ENCODE assay signal across 9 cellular contexts in the genomic region with DNA sequence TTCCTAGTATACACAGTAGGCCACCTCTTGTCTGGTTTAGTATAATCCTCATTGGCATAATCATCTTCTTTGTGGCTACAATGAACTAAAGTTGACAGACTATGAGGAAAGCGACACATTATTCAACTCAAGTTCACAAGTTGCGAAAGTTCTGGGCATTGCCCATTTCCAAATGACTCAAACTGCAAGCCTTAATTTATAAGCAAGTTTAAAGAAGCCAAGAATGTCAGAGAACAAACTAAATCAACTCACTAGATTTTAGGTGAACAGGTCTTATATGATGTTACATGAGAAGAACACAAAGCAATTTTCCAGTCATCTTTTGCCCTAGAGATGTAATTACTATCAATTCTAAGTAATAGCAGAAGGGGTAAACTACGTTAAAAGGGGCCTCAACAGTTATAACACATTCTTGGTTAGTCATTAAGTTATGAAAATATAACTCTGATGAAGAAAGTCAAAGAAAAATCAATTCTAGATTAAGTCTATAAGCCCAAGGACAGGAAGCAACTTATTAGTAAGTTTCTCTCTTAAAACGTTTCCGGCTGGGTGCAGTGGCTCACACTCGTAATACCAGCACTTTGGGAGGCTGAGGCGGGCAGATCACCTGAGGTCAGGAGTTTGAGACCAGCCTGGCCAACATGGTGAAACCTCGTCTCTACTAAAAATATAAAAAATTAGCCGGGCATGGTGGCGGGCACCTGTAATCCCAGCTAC. TPM values are rescaled to one million over a fixed set of nuclear protein-coding genes. Genes with fewer than 3 reads are reported as not detected.
DNase-seq lines count a peak whose midpoint lies in the region; ATAC-seq and FAIRE-seq lines count a peak whose summit lies in the region.
"Had no signal": no experiment of that assay in that cellular context is flagged by ENCODE, and none has a peak within 500 bp of the region (broad histone marks: within the 10 kb centered on the region; RNA-seq: fewer than 3 reads in every experiment).

No MANE protein-coding gene starts in this region.

- H3K4me3 ChIP-seq in right cardiac atrium (ENCODE audit: low read length): no peak overlapping the region
- H3K4me3 ChIP-seq: adrenal gland had no signal

- H3K9me3 ChIP-seq in T-helper 17 cell (ENCODE audit: control insufficient read depth, low read length, poor library complexity, severe bottlenecking) (no peaks in the 10 kb centered on the region), right cardiac atrium (ENCODE audit: control insufficient read depth, low read length) (no peaks in the 10 kb centered on the region)
- H3K9me3 ChIP-seq: adrenal gland had no signal

- no peak for FAIRE-seq in frontal cortex (lab: Jason Lieb, UNC)

- H3K4me3 Mint-ChIP-seq in T-helper 17 cell (peak overlapping the region; percentile 82), immature natural killer cell (peak overlapping the region; percentile 58 to 88 (median 70))

- intact Hi-C loops in right cardiac atrium (cut with DNase I): no loop called here

- ATAC-seq in GM21447 (IDR thresholded peaks at IDR 0.05; ENCODE audit: unreplicated experiment) (peak; percentile 50), T-helper 17 cell (peak; percentile 47), HG03045 (IDR thresholded peaks at IDR 0.05; ENCODE audit: unreplicated experiment) (no peak), right cardiac atrium (no peak)

- peaks cover 11% of the 10 kb centered on the region for H3K4me1 ChIP-seq in right cardiac atrium (ENCODE audit: control insufficient read depth, insufficient read depth, low read length)

- no peaks in the 10 kb centered on the region for H3K27me3 ChIP-seq in right cardiac atrium (ENCODE audit: control insufficient read depth, insufficient read depth)
- H3K27me3 ChIP-seq: adrenal gland had no signal

- 77% methylated on average over 10 of the region's 10 CpGs for WGBS in right cardiac atrium

- no peaks in the 10 kb centered on the region for H3K36me3 Mint-ChIP-seq in T-helper 17 cell (ENCODE audit: low read depth)
- H3K36me3 Mint-ChIP-seq in immature natural killer cell: no peaks in the 10 kb centered on the region

- no peaks in the 10 kb centered on the region for H3K9me3 Mint-ChIP-seq in immature natural killer cell

- H3K27ac Mint-ChIP-seq in T-helper 17 cell (peak overlapping the region; percentile 88), immature natural killer cell (peak overlapping the region; percentile 83 to 93 (median 88))

- no peak overlapping the region for H3K27ac ChIP-seq in right cardiac atrium (ENCODE audit: low read length)
- H3K27ac ChIP-seq: adrenal gland had no signal

- DNase-seq in AML-193 (lab: John Stamatoyannopoulos, UW) (peak; percentile 82 to 84), T-helper 17 cell (no peak), immature natural killer cell (peak in 2 of 3 donors; percentile 14 to 46), frontal cortex (ENCODE audit: low spot score in 2 of 2) (no peak), right cardiac atrium (no peak), NCI-H526 treated with DMSO at 0.1 percent for 48 hours (lab: John Stamatoyannopoulos, UW) (no peak)

- H3K4me1 Mint-ChIP-seq in T-helper 17 cell (peaks cover 71% of the 10 kb centered on the region), immature natural killer cell (peaks cover 95 to 100% of the 10 kb centered on the region in 2 donors)

- H3K27me3 Mint-ChIP-seq in T-helper 17 cell: no peaks in the 10 kb centered on the region
- H3K27me3 Mint-ChIP-seq in immature natural killer cell (ENCODE audit: low read depth in 3 of 3): no peaks in the 10 kb centered on the region

RNA-seq across cellular contexts. Expression of a gene that starts 21.5 kb away (rescaled TPM):
- 100 to 1,000 TPM; 122 to 124 TPM for total RNA-seq in T-helper 17 cell
- polyA plus RNA-seq in immature natural killer cell: 10 to 100 TPM; 20.8 to 39.4 (median 22.4) TPM
- total RNA-seq in frontal cortex: 1,205 TPM
- 100 to 1,000 TPM; 170 to 298 (median 182) TPM for total RNA-seq in right cardiac atrium
- 62.8 TPM for polyA plus RNA-seq in right cardiac atrium

Comparison
In these comparisons a context has a peak if more than half of its experiments do, and no peak if none do; other contexts are left out.
1. DNase-seq: peak in AML-193 (2 of 2) and immature natural killer cell (2 of 3); none in T-helper 17 cell (0 of 3), frontal cortex (0 of 2), right cardiac atrium (0 of 3) and NCI-H526 treated with DMSO at 0.1 percent for 48 hours (single experiment).
2. ATAC-seq: peak in GM21447 (single experiment) and T-helper 17 cell (single experiment); none in HG03045 (single experiment) and right cardiac atrium (0 of 2).